ENCODE assay signal across 14 cellular contexts in the genomic region with DNA sequence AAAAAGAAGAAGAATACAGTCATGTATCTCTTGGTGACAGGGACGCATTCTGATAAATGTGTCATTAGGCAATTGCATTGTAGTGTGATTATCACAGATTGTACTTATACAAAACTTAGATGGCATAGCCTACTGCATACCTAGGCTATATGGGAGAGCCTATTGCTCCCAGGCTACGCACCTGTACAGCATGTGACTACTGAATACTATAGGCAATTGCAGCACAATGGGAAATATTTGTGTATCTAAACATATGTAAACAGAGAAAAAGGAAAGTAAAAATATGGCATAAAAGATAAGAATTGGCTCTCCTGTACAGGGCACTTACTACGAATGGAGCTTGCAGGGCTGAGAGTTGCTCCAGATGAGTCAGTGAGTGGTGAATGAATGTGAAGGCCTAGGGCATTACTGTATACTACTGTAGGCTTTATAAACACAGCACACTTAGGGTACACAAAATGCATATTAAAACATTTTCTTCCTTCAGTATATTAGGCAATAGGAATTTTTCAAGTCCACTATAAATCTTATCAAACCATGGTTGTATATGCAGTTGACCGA. TPM values are rescaled to one million over a fixed set of nuclear protein-coding genes. Genes with fewer than 3 reads are reported as not detected.
A peak's percentile ranks its signal among the peaks of the same experiment; 100 is the strongest.
DNase-seq lines count a peak whose midpoint lies in the region; ATAC-seq and TF ChIP-seq lines count a peak whose summit lies in the region.
"Had no signal": no experiment of that assay in that cellular context is flagged by ENCODE, and none has a peak within 500 bp of the region (broad histone marks: within the 10 kb centered on the region; RNA-seq: fewer than 3 reads in every experiment).

No MANE protein-coding gene starts in this region.

- H3K27me3 Mint-ChIP-seq in activated naive CD4-positive, alpha-beta T cell treated with anti-CD3 and anti-CD28 coated beads, Interleukin-2, amount 50 U/mL, for 24 hours: no peaks in the 10 kb centered on the region
- H3K27me3 Mint-ChIP-seq in activated T-helper 2 cell treated with anti-CD3 and anti-CD28 coated beads, Interferon-gamma antibody, Interleukin-2, Interleukin-4, amounts not matched to agents 10 μg/mL and 5 μg/mL and 100 μg/mL, durations not matched to agents 14 hours and 24 hours and 36 hours (ENCODE audit: low read depth): no peaks in the 10 kb centered on the region
- H3K27me3 Mint-ChIP-seq in immature natural killer cell (ENCODE audit: low read depth in 3 of 3): peaks cover 4 to 14% (median 10%) of the 10 kb centered on the region in 3 donors

- H3K4me1 Mint-ChIP-seq in activated naive CD4-positive, alpha-beta T cell treated with anti-CD3 and anti-CD28 coated beads, Interleukin-2, amount 50 U/mL, for 24 hours: peaks cover 68% of the 10 kb centered on the region
- H3K4me1 Mint-ChIP-seq in activated T-helper 2 cell treated with anti-CD3 and anti-CD28 coated beads, Interferon-gamma antibody, Interleukin-2, Interleukin-4, amounts not matched to agents 10 μg/mL and 5 μg/mL and 100 μg/mL, durations not matched to agents 14 hours and 24 hours and 36 hours (ENCODE audit: low read depth): peaks cover 38% of the 10 kb centered on the region
- H3K4me1 Mint-ChIP-seq in immature natural killer cell: peaks cover 73 to 87% of the 10 kb centered on the region in 2 donors

- peaks cover 0 to 3% of the 10 kb centered on the region in 2 donors for H3K9me3 ChIP-seq in transverse colon

- peak overlapping the region; percentile 47 to 75 (median 70) for H3K27ac ChIP-seq in transverse colon
- H3K27ac ChIP-seq: right atrium auricular region, SJCRH30 had no signal

- H3K4me3 Mint-ChIP-seq in activated naive CD4-positive, alpha-beta T cell treated with anti-CD3 and anti-CD28 coated beads, Interleukin-2, amount 50 U/mL, for 24 hours: peak overlapping the region; percentile 45
- H3K4me3 Mint-ChIP-seq in activated T-helper 2 cell treated with anti-CD3 and anti-CD28 coated beads, Interferon-gamma antibody, Interleukin-2, Interleukin-4, amounts not matched to agents 10 μg/mL and 5 μg/mL and 100 μg/mL, durations not matched to agents 14 hours and 24 hours and 36 hours (ENCODE audit: low read depth): peak overlapping the region; percentile 2
- H3K4me3 Mint-ChIP-seq in immature natural killer cell: peak overlapping the region; percentile 66 to 83 (median 75)

- no peaks in the 10 kb centered on the region for H3K27me3 ChIP-seq in transverse colon
- H3K27me3 ChIP-seq: right atrium auricular region, SJCRH30 had no signal

- TF ChIP-seq EP300 in transverse colon (IDR thresholded peaks at IDR 0.05; ENCODE audit: low read depth): no peak

- H3K4me3 ChIP-seq in transverse colon: no peak overlapping the region
- H3K4me3 ChIP-seq: right atrium auricular region, SJCRH30 had no signal

- TF ChIP-seq CTCF in transverse colon (IDR thresholded peaks at IDR 0.05): no peak

- in situ Hi-C loops in transverse colon (cut with MboI; ENCODE audit: low pct_ligation_motif_present in 1 of 4, low pct_unique_long_range_greater_than_20kb in 1 of 4, low sequenced_read_pairs in 3 of 4): no loop called here

- no peaks in the 10 kb centered on the region for H3K9me3 Mint-ChIP-seq in activated naive CD4-positive, alpha-beta T cell treated with anti-CD3 and anti-CD28 coated beads, Interleukin-2, amount 50 U/mL, for 24 hours
- peaks cover 59% of the 10 kb centered on the region for H3K9me3 Mint-ChIP-seq in activated T-helper 2 cell treated with anti-CD3 and anti-CD28 coated beads, Interferon-gamma antibody, Interleukin-2, Interleukin-4, amounts not matched to agents 10 μg/mL and 5 μg/mL and 100 μg/mL, durations not matched to agents 14 hours and 24 hours and 36 hours
- no peaks in the 10 kb centered on the region for H3K9me3 Mint-ChIP-seq in immature natural killer cell

- peaks cover 6 to 38% (median 22%) of the 10 kb centered on the region in 4 donors for H3K4me1 ChIP-seq in transverse colon

- DNase-seq in activated naive CD4-positive, alpha-beta T cell treated with anti-CD3 and anti-CD28 coated beads, Interleukin-2, amount 50 U/mL, for 16 hours: no peak
- DNase-seq in activated T-helper 2 cell treated with anti-CD3 and anti-CD28 coated beads, Interferon-gamma antibody, Interleukin-2, Interleukin-4, amounts not matched to agents 10 μg/mL and 5 μg/mL and 100 μg/mL, durations not matched to agents 14 hours and 24 hours and 36 hours (ENCODE audit: low spot score): no peak
- no peak for DNase-seq in immature natural killer cell
- DNase-seq in transverse colon: no peak
- DNase-seq in DMS 273 treated with DMSO at 0.1 percent for 48 hours (lab: John Stamatoyannopoulos, UW): no peak
- DNase-seq: glutamatergic neuron, SJCRH30 had no signal

- intact Hi-C loops in activated T-helper 2 cell treated with anti-CD3 and anti-CD28 coated beads, Interferon-gamma antibody, Interleukin-2, Interleukin-4, amounts not matched to agents 10 μg/mL and 5 μg/mL and 100 μg/mL, durations not matched to agents 14 hours and 24 hours and 36 hours (cut with micrococcal nuclease): loop anchor here (1.0 kb wide), 1 partner anchor 13 kb away; a partner anchor contains a TSS
- intact Hi-C loops in transverse colon (cut with DNase I; ENCODE audit: low total_unique reads): no loop called here

- 68 to 72% methylated on average over 4 of the region's 4 CpGs for WGBS in transverse colon (ENCODE audit: low coverage in 1 of 2), 2 donors

- no peak for ATAC-seq in GM18520 (IDR thresholded peaks at IDR 0.05; ENCODE audit: unreplicated experiment)
- ATAC-seq in HG03521 (IDR thresholded peaks at IDR 0.05; ENCODE audit: unreplicated experiment): no peak

- peaks cover 0 to 51% (median 15%) of the 10 kb centered on the region in 4 donors for H3K36me3 ChIP-seq in transverse colon
- H3K36me3 ChIP-seq: SJCRH30 had no signal

- H3K36me3 Mint-ChIP-seq in activated naive CD4-positive, alpha-beta T cell treated with anti-CD3 and anti-CD28 coated beads, Interleukin-2, amount 50 U/mL, for 24 hours: peaks cover 59% of the 10 kb centered on the region
- peaks cover 88% of the 10 kb centered on the region for H3K36me3 Mint-ChIP-seq in activated T-helper 2 cell treated with anti-CD3 and anti-CD28 coated beads, Interferon-gamma antibody, Interleukin-2, Interleukin-4, amounts not matched to agents 10 μg/mL and 5 μg/mL and 100 μg/mL, durations not matched to agents 14 hours and 24 hours and 36 hours (ENCODE audit: low read depth)
- peaks cover 29 to 62% (median 40%) of the 10 kb centered on the region in 3 donors for H3K36me3 Mint-ChIP-seq in immature natural killer cell

- no peak for TF ChIP-seq POLR2A in transverse colon (IDR thresholded peaks at IDR 0.05)

- peak overlapping the region; percentile 96 for H3K27ac Mint-ChIP-seq in activated naive CD4-positive, alpha-beta T cell treated with anti-CD3 and anti-CD28 coated beads, Interleukin-2, amount 50 U/mL, for 24 hours
- peak overlapping the region; percentile 29 for H3K27ac Mint-ChIP-seq in activated T-helper 2 cell treated with anti-CD3 and anti-CD28 coated beads, Interferon-gamma antibody, Interleukin-2, Interleukin-4, amounts not matched to agents 10 μg/mL and 5 μg/mL and 100 μg/mL, durations not matched to agents 14 hours and 24 hours and 36 hours
- H3K27ac Mint-ChIP-seq in immature natural killer cell: peak overlapping the region; percentile 95 to 100 (median 98)

RNA-seq across cellular contexts. Expression of a gene that starts 13.2 kb away (rescaled TPM):
- total RNA-seq in activated T-helper 2 cell treated with anti-CD3 and anti-CD28 coated beads, Interferon-gamma antibody, Interleukin-2, Interleukin-4, amounts not matched to agents 10 μg/mL and 5 μg/mL and 100 μg/mL, durations not matched to agents 14 hours and 24 hours and 36 hours: 21.2 and 21.9 TPM in 2 replicates
- 10 to 100 TPM; 11.9 to 45.8 (median 18.4) TPM for polyA plus RNA-seq in immature natural killer cell
- total RNA-seq in transverse colon: 10 to 100 TPM in 3 of 4 donors, 1 to 10 TPM in 1; 4.6 to 39.7 (median 27.5) TPM

RNA-seq across cellular contexts. Expression of a gene that starts 44.3 kb away (rescaled TPM):
- total RNA-seq in activated T-helper 2 cell treated with anti-CD3 and anti-CD28 coated beads, Interferon-gamma antibody, Interleukin-2, Interleukin-4, amounts not matched to agents 10 μg/mL and 5 μg/mL and 100 μg/mL, durations not matched to agents 14 hours and 24 hours and 36 hours: 0.50 and 0.67 TPM in 2 replicates
- polyA plus RNA-seq in immature natural killer cell: under 1 TPM in 1 of 3 donors, not detected in 2; 0.33 TPM
- 10 to 100 TPM in 2 of 4 donors, 1 to 10 TPM in 1, not detected in 1; 9.0 to 37.0 (median 15.7) TPM for total RNA-seq in transverse colon
- polyA plus RNA-seq: BJ had no signal

RNA-seq across cellular contexts. Expression of a gene that starts 56.2 kb away (rescaled TPM):
- total RNA-seq in activated T-helper 2 cell treated with anti-CD3 and anti-CD28 coated beads, Interferon-gamma antibody, Interleukin-2, Interleukin-4, amounts not matched to agents 10 μg/mL and 5 μg/mL and 100 μg/mL, durations not matched to agents 14 hours and 24 hours and 36 hours: not detected in 2 replicates
- not detected for polyA plus RNA-seq in immature natural killer cell
- not detected for total RNA-seq in transverse colon
- total RNA-seq: cerebellum, mesenteric fat pad, SJCRH30 had no signal
- polyA plus RNA-seq: BJ had no signal

Comparison
In these comparisons a context has a peak if more than half of its experiments do, and no peak if none do; other contexts are left out.
1. H3K27ac Mint-ChIP-seq: peak in every context shown above with its lines; median percentile 98 in immature natural killer cell; 96 in activated naive CD4-positive, alpha-beta T cell treated with anti-CD3 and anti-CD28 coated beads, Interleukin-2, amount 50 U/mL, for 24 hours; 29 in activated T-helper 2 cell treated with anti-CD3 and anti-CD28 coated beads, Interferon-gamma antibody, Interleukin-2, Interleukin-4, amounts not matched to agents 10 μg/mL and 5 μg/mL and 100 μg/mL, durations not matched to agents 14 hours and 24 hours and 36 hours.
2. H3K4me3 Mint-ChIP-seq: peak in every context shown above with its lines; median percentile 75 in immature natural killer cell; 45 in activated naive CD4-positive, alpha-beta T cell treated with anti-CD3 and anti-CD28 coated beads, Interleukin-2, amount 50 U/mL, for 24 hours; 2 in activated T-helper 2 cell treated with anti-CD3 and anti-CD28 coated beads, Interferon-gamma antibody, Interleukin-2, Interleukin-4, amounts not matched to agents 10 μg/mL and 5 μg/mL and 100 μg/mL, durations not matched to agents 14 hours and 24 hours and 36 hours.